Comparison of ENCODE assay signal across 18 cellular contexts in genomic region chr5:130333089-130333488, GRCh38.
DNase-seq lines count a peak whose midpoint lies in the region; ATAC-seq, FAIRE-seq and TF ChIP-seq lines count a peak whose summit lies in the region.
"Had no signal": no experiment of that assay in that cellular context is flagged by ENCODE, and none has a peak within 500 bp of the region (broad histone marks: within the 10 kb centered on the region; RNA-seq: fewer than 3 reads in every experiment).

No MANE protein-coding gene starts in this region.

- H3K9ac ChIP-seq in mammary epithelial cell (ENCODE audit: insufficient read depth, low read length) (no peak overlapping the region), keratinocyte (ENCODE audit: control insufficient read depth, extremely low read depth, insufficient read depth, low read length) (no peak overlapping the region)

- FAIRE-seq in keratinocyte (lab: Jason Lieb, UNC): peak; percentile 79
- no peak for FAIRE-seq in HTR-8/SVneo (lab: Jason Lieb, UNC)
- FAIRE-seq: GM12891, pancreas had no signal

- H3K27me3 ChIP-seq in AG04450 (ENCODE audit: control insufficient read depth, insufficient read depth, low read length) (no peaks in the 10 kb centered on the region), mammary epithelial cell (ENCODE audit: insufficient read depth, low read length) (no peaks in the 10 kb centered on the region), keratinocyte (ENCODE audit: control insufficient read depth, extremely low read depth, insufficient read depth, low read length) (no peaks in the 10 kb centered on the region)
- H3K27me3 ChIP-seq: cardiac muscle cell, pancreas had no signal

- no peaks in the 10 kb centered on the region for H3K79me2 ChIP-seq in mammary epithelial cell (ENCODE audit: insufficient read depth, low read length)
- H3K79me2 ChIP-seq in keratinocyte (ENCODE audit: control insufficient read depth, insufficient read depth, low read length): no peaks in the 10 kb centered on the region

- peak overlapping the region; percentile 12 for H2AFZ ChIP-seq in mammary epithelial cell (ENCODE audit: low read depth, low read length)
- H2AFZ ChIP-seq in keratinocyte (ENCODE audit: control insufficient read depth, low read length): peak overlapping the region; percentile 30

- H3K4me1 ChIP-seq in mammary epithelial cell (ENCODE audit: insufficient read depth, low read length) (peaks cover 25% of the 10 kb centered on the region), keratinocyte (ENCODE audit: control insufficient read depth, extremely low read depth, insufficient read depth, low read length) (peaks cover 25% of the 10 kb centered on the region)
- H3K4me1 ChIP-seq: pancreas had no signal

- 18% methylated on average over 2 of the region's 2 CpGs for WGBS in mammary epithelial cell (ENCODE audit: low coverage, missing lambda C conversion rate)

- CTCF ChIA-PET in AG04450 (lab: Charles Lee) (no interaction called here), mammary epithelial cell (lab: Charles Lee; ENCODE audit: low non-redundant PET) (no interaction called here)

- DNase-seq in AG04450 (ENCODE audit: low read depth, low spot score) (peak; percentile 8), HT1080 (ENCODE audit: low read depth) (peak; percentile 77), mammary epithelial cell (peak; percentile 79), keratinocyte (ENCODE audit: low read depth, low spot score) (peak; percentile 45), GOT3 (lab: John Stamatoyannopoulos, UW) (no peak), HTR-8/SVneo (ENCODE audit: insufficient read length, low spot score) (no peak), OCI-M2 (lab: John Stamatoyannopoulos, UW; ENCODE audit: unreplicated experiment) (no peak)
- DNase-seq: activated CD4-positive, alpha-beta T cell treated with anti-CD3 and anti-CD28 coated beads, Interleukin-2, amount 50 U/mL, for 4 hours; DMS79; KBM-7; NCI-H146; NCI-H524 treated with DMSO at 0.1 percent for 48 hours; pancreas; RPMI8226 had no signal

- H3K27ac ChIP-seq in AG04450 (ENCODE audit: low read depth, low read length): no peak overlapping the region
- peak overlapping the region; percentile 20 for H3K27ac ChIP-seq in mammary epithelial cell (ENCODE audit: insufficient read depth, low read depth, low read length)
- H3K27ac ChIP-seq in keratinocyte (ENCODE audit: control insufficient read depth, insufficient read depth, low read length): peak overlapping the region; percentile 39
- H3K27ac ChIP-seq: cardiac muscle cell, pancreas, thoracic aorta had no signal

- dilution Hi-C loops in mammary epithelial cell (cut with HindIII; ENCODE audit: low sequenced_read_pairs) (no loop called here), keratinocyte (cut with MboI; ENCODE audit: extremely low pct_ligation_motif_present, low sequenced_read_pairs) (no loop called here)

- intact Hi-C loops in mammary epithelial cell (cut with micrococcal nuclease): loop anchor here (10.0 kb wide), 1 partner anchor 212 kb away; no protein-coding TSS in a partner anchor

- POLR2A ChIA-PET in AG04450 (lab: Yijun Ruan, JAX): no interaction called here

- H4K20me1 ChIP-seq in mammary epithelial cell (ENCODE audit: insufficient read depth, low read length) (no peaks in the 10 kb centered on the region), keratinocyte (ENCODE audit: control insufficient read depth, extremely low read depth, insufficient read depth, low read length) (no peaks in the 10 kb centered on the region)

- no peaks in the 10 kb centered on the region for H3K9me1 ChIP-seq in keratinocyte (ENCODE audit: control insufficient read depth, extremely low read depth, insufficient read depth, low read length)

- BruUV-seq in mammary epithelial cell (replicated peaks; lab: Mats Ljungman, UMichigan): no TSS peak

- no peak overlapping the region for H3K4me3 ChIP-seq in AG04450 (ENCODE audit: low read depth, low read length)
- H3K4me3 ChIP-seq in mammary epithelial cell (replicated peaks in 1 of 3; ENCODE audit: insufficient read depth in 1 of 3, low read depth in 2 of 3, low read length in 3 of 3): no peak overlapping the region
- no peak overlapping the region for H3K4me3 ChIP-seq in keratinocyte (ENCODE audit: control insufficient read depth in 2 of 3, extremely low read depth in 1 of 3, insufficient read depth in 2 of 3, low read depth in 1 of 3, low read length in 3 of 3)
- H3K4me3 ChIP-seq: cardiac muscle cell, pancreas, thoracic aorta had no signal

- no peak for ATAC-seq in HG02852 (IDR thresholded peaks at IDR 0.05; ENCODE audit: unreplicated experiment)
- ATAC-seq: pancreas had no signal

- H3K4me2 ChIP-seq in mammary epithelial cell (ENCODE audit: insufficient read depth, low read depth, low read length) (peak overlapping the region; percentile 10), keratinocyte (ENCODE audit: control insufficient read depth, extremely low read depth, insufficient read depth, low read depth, low read length) (peak overlapping the region; percentile 27)

- H3K36me3 ChIP-seq in mammary epithelial cell (ENCODE audit: insufficient read depth, low read length) (no peaks in the 10 kb centered on the region), keratinocyte (ENCODE audit: control insufficient read depth in 2 of 2, extremely low read depth in 1 of 2, insufficient read depth in 2 of 2, low read length in 2 of 2) (no peaks in the 10 kb centered on the region)
- H3K36me3 ChIP-seq: cardiac muscle cell, pancreas, thoracic aorta had no signal

- TF ChIP-seq CTCF in AG04450 (IDR thresholded peaks at IDR 0.05; ENCODE audit: low read depth, low read length): no peak
- no peak for TF ChIP-seq CTCF in mammary epithelial cell (conservative IDR thresholded peaks at IDR 0.05 in 1 of 2, IDR thresholded peaks at IDR 0.05 in 1 of 2; ENCODE audit: extremely low read depth in 1 of 2, insufficient read depth in 1 of 2, low read depth in 1 of 2, low read length in 2 of 2)
- TF ChIP-seq CTCF in keratinocyte (optimal IDR thresholded peaks at IDR 0.05 in 1 of 3, IDR thresholded peaks at IDR 0.05 in 1 of 3, conservative IDR thresholded peaks at IDR 0.05 in 1 of 3; ENCODE audit: extremely low read depth in 1 of 3, insufficient read depth in 2 of 3, low read length in 3 of 3): no peak

- in situ Hi-C loops in mammary epithelial cell (cut with MboI; ENCODE audit: low sequenced_read_pairs in 2 of 2): no loop called here

- H3K9me3 ChIP-seq in AG04450 (ENCODE audit: control insufficient read depth, insufficient read depth, low read length) (peaks cover 7% of the 10 kb centered on the region), mammary epithelial cell (replicated peaks; ENCODE audit: insufficient read depth, low read length) (peaks cover 4% of the 10 kb centered on the region), keratinocyte (ENCODE audit: control insufficient read depth, low read depth, low read length) (no peaks in the 10 kb centered on the region)
- H3K9me3 ChIP-seq: pancreas, thoracic aorta had no signal

Comparison
In these comparisons a context has a peak if more than half of its experiments do, and no peak if none do; other contexts are left out.
1. DNase-seq: peak in AG04450 (single experiment), HT1080 (single experiment), mammary epithelial cell (single experiment) and keratinocyte (single experiment); none in GOT3 (single experiment), HTR-8/SVneo (single experiment) and OCI-M2 (single experiment).